ENCODE assay signal across 8 cellular contexts in the genomic region with DNA sequence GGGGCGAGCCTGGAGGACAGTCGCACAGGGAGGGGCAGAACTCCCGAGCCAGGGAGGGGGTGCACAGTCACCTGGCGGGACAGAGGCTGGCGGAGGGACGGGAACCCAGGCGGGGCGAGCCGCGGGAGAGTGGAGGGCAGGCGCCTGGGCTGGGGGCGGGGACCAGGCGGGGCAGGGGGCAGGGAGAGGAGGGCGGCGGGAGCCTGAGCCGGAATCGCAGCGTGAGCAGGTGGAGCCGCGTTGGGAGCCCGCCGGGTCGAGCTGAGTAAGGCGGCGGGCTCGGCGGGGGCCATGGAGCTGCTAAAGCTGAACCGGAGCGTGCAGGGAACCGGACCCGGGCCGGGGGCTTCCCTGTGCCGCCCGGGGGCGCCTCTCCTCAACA. TPM values are rescaled to one million over a fixed set of nuclear protein-coding genes. Genes with fewer than 3 reads are reported as not detected.
DNase-seq lines count a peak whose midpoint lies in the region; ATAC-seq and TF ChIP-seq lines count a peak whose summit lies in the region.

Gene CCKBR (plus strand): TSS at position 201 of the 382 bp plus-strand sequence. CDS start 91 bp downstream, at position 292.

- H3K27me3 Mint-ChIP-seq in activated T-helper 17 cell treated with anti-CD3 and anti-CD28 coated beads, Interleukin-2, amount 50 U/mL, for 72 hours = peaks cover 10% of the 10 kb centered on the region

- no peak within 1 kb of the TSS for H3K9ac ChIP-seq in skeletal muscle tissue (ENCODE audit: low read depth in 1 of 3, low read length in 3 of 3)
- no peak within 1 kb of the TSS for H3K9ac ChIP-seq in PC-3 (ENCODE audit: low read length)

- no peak within 1 kb of the TSS for H3K27ac ChIP-seq in hepatocyte
- no peak within 1 kb of the TSS for H3K27ac ChIP-seq in skeletal muscle tissue (ENCODE audit: low read depth, low read length)
- H3K27ac ChIP-seq in PC-3 (ENCODE audit: low read length) = no peak within 1 kb of the TSS

- H3K9me2 ChIP-seq in hepatocyte (replicated peaks; ENCODE audit: insufficient read depth) (no peaks in the 10 kb centered on the region), PC-3 (replicated peaks; ENCODE audit: low read length) (no peaks in the 10 kb centered on the region)

- peak in 2 of 3 experiments; percentile 73 to 75 for DNase-seq in NCI-H1417 (lab: John Stamatoyannopoulos, UW)
- no peak for DNase-seq in NCI-H1417 treated with DMSO at 0.1 percent for 48 hours (lab: John Stamatoyannopoulos, UW)
- peak; percentile 64 for DNase-seq in hepatocyte (ENCODE audit: low spot score)
- DNase-seq in PC-3 = no peak
- no peak for DNase-seq in HPDE6-E6E7 (ENCODE audit: extremely low spot score)

- peak within 1 kb of the TSS; percentile 98 for H3K4me2 ChIP-seq in hepatocyte
- H3K4me2 ChIP-seq in PC-3 (ENCODE audit: low read length) = no peak within 1 kb of the TSS

- no peaks in the 10 kb centered on the region for H3K9me3 ChIP-seq in hepatocyte (ENCODE audit: low read depth)
- H3K9me3 ChIP-seq in skeletal muscle tissue (ENCODE audit: control insufficient read depth in 3 of 3, low read length in 3 of 3) = no peaks in the 10 kb centered on the region
- H3K9me3 ChIP-seq in PC-3 (ENCODE audit: low read length) = no peaks in the 10 kb centered on the region

- no peaks in the 10 kb centered on the region for H3K4me1 Mint-ChIP-seq in activated T-helper 17 cell treated with anti-CD3 and anti-CD28 coated beads, Interleukin-2, amount 50 U/mL, for 72 hours

- peak; percentile 55 for ATAC-seq in activated T-helper 17 cell treated with anti-CD3 and anti-CD28 coated beads, Interleukin-2, amount 50 U/mL, for 72 hours (replicated peaks)
- ATAC-seq in PC-3 (no peak), GM18505 (IDR thresholded peaks at IDR 0.05; ENCODE audit: unreplicated experiment) (no peak)

- H2AFZ ChIP-seq in hepatocyte (peak within 1 kb of the TSS; percentile 74), PC-3 (ENCODE audit: low read length) (no peak within 1 kb of the TSS)

- TF ChIP-seq CTCF in hepatocyte (IDR thresholded peaks at IDR 0.05; ENCODE audit: poor library complexity) (no peak), PC-3 (conservative IDR thresholded peaks at IDR 0.05; ENCODE audit: low read depth, low read length) (no peak)

- intact Hi-C loops in PC-3 (cut with micrococcal nuclease) = no loop called here

- BruUV-seq in PC-3 (replicated peaks; lab: Mats Ljungman, UMichigan) = no TSS peak

- H3K27me3 ChIP-seq in hepatocyte (peaks cover 47% of the 10 kb centered on the region), skeletal muscle tissue (ENCODE audit: control insufficient read depth in 3 of 3, insufficient read depth in 3 of 3, low read length in 3 of 3) (peaks cover 35 to 43% (median 41%) of the 10 kb centered on the region in 3 donors), PC-3 (ENCODE audit: low read length) (peaks cover 94% of the 10 kb centered on the region)

- 0% methylated on average over 4 of the region's 35 CpGs for WGBS in hepatocyte (ENCODE audit: low lambda C conversion rate, missing lambda C conversion rate)

- CTCF ChIA-PET in PC-3 (lab: Charles Lee) = no interaction called here

- H4K20me1 ChIP-seq in hepatocyte (ENCODE audit: insufficient read depth, poor library complexity, severe bottlenecking) (no peaks in the 10 kb centered on the region), PC-3 (ENCODE audit: low read length) (no peaks in the 10 kb centered on the region)

- H3K36me3 ChIP-seq in hepatocyte (replicated peaks; ENCODE audit: insufficient read depth, low read depth) (no peaks in the 10 kb centered on the region), skeletal muscle tissue (ENCODE audit: control insufficient read depth in 3 of 3, insufficient read depth in 3 of 3, low read length in 3 of 3) (no peaks in the 10 kb centered on the region), PC-3 (ENCODE audit: low read depth, low read length) (no peaks in the 10 kb centered on the region)

- H3K27ac Mint-ChIP-seq in activated T-helper 17 cell treated with anti-CD3 and anti-CD28 coated beads, Interleukin-2, amount 50 U/mL, for 72 hours = no peak within 1 kb of the TSS

- H3K36me3 Mint-ChIP-seq in activated T-helper 17 cell treated with anti-CD3 and anti-CD28 coated beads, Interleukin-2, amount 50 U/mL, for 72 hours (ENCODE audit: low read depth) = no peaks in the 10 kb centered on the region

- no peaks in the 10 kb centered on the region for H3K79me2 ChIP-seq in hepatocyte
- no peaks in the 10 kb centered on the region for H3K79me2 ChIP-seq in PC-3 (ENCODE audit: low read length)

- H3K4me3 ChIP-seq in hepatocyte (peak within 1 kb of the TSS; percentile 29), skeletal muscle tissue (ENCODE audit: low read length in 3 of 3) (peak within 1 kb of the TSS; percentile 68 to 71 (median 68)), PC-3 (ENCODE audit: low read length) (no peak within 1 kb of the TSS)

- TF ChIP-seq POLR2A in GM18505 (IDR thresholded peaks at IDR 0.05; ENCODE audit: borderline replicate concordance, extremely low read depth, insufficient read depth, insufficient read length) = no peak

- H3F3A ChIP-seq in PC-3 (ENCODE audit: low read length, unreplicated experiment) = no peaks in the 10 kb centered on the region

- POLR2A ChIA-PET in PC-3 (lab: Charles Lee; ENCODE audit: unreplicated experiment) = no interaction called here

- peaks cover 5% of the 10 kb centered on the region for H3K4me1 ChIP-seq in hepatocyte (ENCODE audit: insufficient read depth)
- H3K4me1 ChIP-seq in skeletal muscle tissue (ENCODE audit: control insufficient read depth in 3 of 3, insufficient read depth in 3 of 3, low read length in 3 of 3) = peaks cover 13 to 15% (median 13%) of the 10 kb centered on the region in 3 donors
- H3K4me1 ChIP-seq in PC-3 (ENCODE audit: insufficient read depth, low read length) = no peaks in the 10 kb centered on the region

- no peak within 1 kb of the TSS for H3K4me3 Mint-ChIP-seq in activated T-helper 17 cell treated with anti-CD3 and anti-CD28 coated beads, Interleukin-2, amount 50 U/mL, for 72 hours

- H3K9me3 Mint-ChIP-seq in activated T-helper 17 cell treated with anti-CD3 and anti-CD28 coated beads, Interleukin-2, amount 50 U/mL, for 72 hours = no peaks in the 10 kb centered on the region

RNA-seq across cellular contexts. Expression of gene CCKBR, which starts in this region (rescaled TPM):
- total RNA-seq in activated T-helper 17 cell treated with anti-CD3 and anti-CD28 coated beads, Interleukin-2, amount 50 U/mL, for 72 hours = not detected
- total RNA-seq in hepatocyte = 6.6 and 9.8 TPM in 2 replicates
- polyA plus RNA-seq in hepatocyte = 15.4 and 17.7 TPM in 2 replicates
- not detected for total RNA-seq in skeletal muscle tissue
- total RNA-seq in PC-3 (2014; rRNA removed) = not detected in 2 replicates

Comparison
In these comparisons a context has a peak if more than half of its experiments do, and no peak if none do; other contexts are left out.
1. DNase-seq: peak in NCI-H1417 (2 of 3) and hepatocyte (single experiment); none in NCI-H1417 treated with DMSO at 0.1 percent for 48 hours (single experiment), PC-3 (single experiment) and HPDE6-E6E7 (single experiment).
2. Peak in ATAC-seq in activated T-helper 17 cell treated with anti-CD3 and anti-CD28 coated beads, Interleukin-2, amount 50 U/mL, for 72 hours; RNA of the gene not detected or under 1 TPM.